Comparison of ENCODE assay signal across 8 cellular contexts in the genomic region with DNA sequence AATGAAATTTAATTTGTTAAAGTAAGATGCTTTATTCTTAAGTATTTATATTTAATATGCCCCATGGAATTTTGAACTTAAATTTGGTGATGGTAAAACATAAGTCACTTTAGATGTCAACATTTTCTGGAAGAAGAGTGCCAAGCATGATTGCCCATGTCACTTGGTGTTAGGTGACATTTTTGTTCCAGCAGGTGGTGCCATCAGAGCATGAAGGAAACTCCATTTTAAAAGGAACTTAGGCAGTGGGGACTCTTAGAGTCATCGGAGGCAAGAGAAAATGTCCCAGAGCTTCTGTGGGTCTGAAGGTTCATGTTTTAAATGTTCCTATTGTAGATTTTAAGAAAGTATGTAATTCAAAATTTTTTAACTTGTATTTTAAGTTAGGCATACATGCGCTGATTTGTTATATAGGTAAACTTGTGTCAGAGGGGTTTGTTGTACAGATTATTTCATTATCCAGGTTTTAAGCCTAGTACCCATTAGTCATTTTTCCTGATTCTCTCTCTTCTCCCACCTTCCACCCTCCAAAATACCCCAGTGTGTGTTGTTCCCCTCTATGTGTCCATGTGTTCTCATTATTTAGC.
DNase-seq lines count a peak whose midpoint lies in the region; ATAC-seq, FAIRE-seq and TF ChIP-seq lines count a peak whose summit lies in the region.

No MANE protein-coding gene starts in this region.

- no peak for ATAC-seq in HG03135 (IDR thresholded peaks at IDR 0.05; ENCODE audit: unreplicated experiment)
- no peak for ATAC-seq in GM18502 (IDR thresholded peaks at IDR 0.05; ENCODE audit: poor library complexity, unreplicated experiment)

- H3K27ac ChIP-seq in VCaP = no peak overlapping the region
- H3K27ac ChIP-seq in keratinocyte (ENCODE audit: control insufficient read depth, insufficient read depth, low read length) = no peak overlapping the region

- H3K27me3 ChIP-seq in GM06990 (replicated peaks; ENCODE audit: control insufficient read depth, insufficient read depth, low read length) (no peaks in the 10 kb centered on the region), MG63 (no peaks in the 10 kb centered on the region), keratinocyte (ENCODE audit: control insufficient read depth, extremely low read depth, insufficient read depth, low read length) (no peaks in the 10 kb centered on the region)

- H3K9me1 ChIP-seq in keratinocyte (ENCODE audit: control insufficient read depth, extremely low read depth, insufficient read depth, low read length) = no peaks in the 10 kb centered on the region

- no peaks in the 10 kb centered on the region for H3K4me1 ChIP-seq in keratinocyte (ENCODE audit: control insufficient read depth, extremely low read depth, insufficient read depth, low read length)

- H3K4me3 ChIP-seq in GM06990 (replicated peaks; ENCODE audit: low read depth, low read length) (no peak overlapping the region), MG63 (no peak overlapping the region), keratinocyte (ENCODE audit: control insufficient read depth in 2 of 3, extremely low read depth in 1 of 3, insufficient read depth in 2 of 3, low read depth in 1 of 3, low read length in 3 of 3) (no peak overlapping the region)

- H3K9ac ChIP-seq in keratinocyte (ENCODE audit: control insufficient read depth, extremely low read depth, insufficient read depth, low read length) = no peak overlapping the region

- H3K79me2 ChIP-seq in keratinocyte (ENCODE audit: control insufficient read depth, insufficient read depth, low read length) = no peaks in the 10 kb centered on the region

- DNase-seq in GM06990 (ENCODE audit: extremely low read depth, insufficient read length) (no peak), MG63 (peak; percentile 15), keratinocyte (ENCODE audit: low read depth, low spot score) (peak; percentile 9)
- no peak for DNase-seq in activated CD4-positive, alpha-beta T cell treated with anti-CD3 and anti-CD28 coated beads, Interleukin-2, amount 50 U/mL, for 48 hours
- no peak for DNase-seq in activated naive CD4-positive, alpha-beta T cell treated with anti-CD3 and anti-CD28 coated beads, Interleukin-2, amount 50 U/mL, for 16 hours

- peak; percentile 48 for TF ChIP-seq CTCF in GM06990 (IDR thresholded peaks at IDR 0.05; ENCODE audit: insufficient read depth, low read length, poor library complexity, severe bottlenecking)
- TF ChIP-seq CTCF in VCaP (conservative IDR thresholded peaks at IDR 0.05) = peak; percentile 74
- peak; percentile 47 to 69 (median 56) for TF ChIP-seq CTCF in keratinocyte (optimal IDR thresholded peaks at IDR 0.05 in 1 of 3, IDR thresholded peaks at IDR 0.05 in 1 of 3, conservative IDR thresholded peaks at IDR 0.05 in 1 of 3; ENCODE audit: extremely low read depth in 1 of 3, insufficient read depth in 2 of 3, low read length in 3 of 3)

- no peaks in the 10 kb centered on the region for H3K36me3 ChIP-seq in GM06990 (ENCODE audit: control insufficient read depth, insufficient read depth, low read length)
- H3K36me3 ChIP-seq in MG63 = no peaks in the 10 kb centered on the region
- H3K36me3 ChIP-seq in keratinocyte (ENCODE audit: control insufficient read depth in 2 of 2, extremely low read depth in 1 of 2, insufficient read depth in 2 of 2, low read length in 2 of 2) = no peaks in the 10 kb centered on the region

- H2AFZ ChIP-seq in keratinocyte (ENCODE audit: control insufficient read depth, low read length) = no peak overlapping the region

- FAIRE-seq in keratinocyte (lab: Jason Lieb, UNC) = peak; percentile 17

- H3K9me3 ChIP-seq in MG63 = peaks cover 15% of the 10 kb centered on the region
- H3K9me3 ChIP-seq in keratinocyte (ENCODE audit: control insufficient read depth, low read depth, low read length) = no peaks in the 10 kb centered on the region

- H4K20me1 ChIP-seq in keratinocyte (ENCODE audit: control insufficient read depth, extremely low read depth, insufficient read depth, low read length) = no peaks in the 10 kb centered on the region

- H3K4me2 ChIP-seq in keratinocyte (ENCODE audit: control insufficient read depth, extremely low read depth, insufficient read depth, low read depth, low read length) = no peak overlapping the region

- dilution Hi-C loops in keratinocyte (cut with MboI; ENCODE audit: extremely low pct_ligation_motif_present, low sequenced_read_pairs) = no loop called here

Comparison
In these comparisons a context has a peak if more than half of its experiments do, and no peak if none do; other contexts are left out.
1. DNase-seq: peak in MG63 (single experiment) and keratinocyte (single experiment); none in GM06990 (single experiment), activated CD4-positive, alpha-beta T cell treated with anti-CD3 and anti-CD28 coated beads, Interleukin-2, amount 50 U/mL, for 48 hours (0 of 2) and activated naive CD4-positive, alpha-beta T cell treated with anti-CD3 and anti-CD28 coated beads, Interleukin-2, amount 50 U/mL, for 16 hours (single experiment).
2. Peak in every context shown above with its lines, with median percentiles within 50 percentile points of each other: CTCF ChIP-seq.